8 cellular contexts compared by ENCODE assay signal in the genomic region with DNA sequence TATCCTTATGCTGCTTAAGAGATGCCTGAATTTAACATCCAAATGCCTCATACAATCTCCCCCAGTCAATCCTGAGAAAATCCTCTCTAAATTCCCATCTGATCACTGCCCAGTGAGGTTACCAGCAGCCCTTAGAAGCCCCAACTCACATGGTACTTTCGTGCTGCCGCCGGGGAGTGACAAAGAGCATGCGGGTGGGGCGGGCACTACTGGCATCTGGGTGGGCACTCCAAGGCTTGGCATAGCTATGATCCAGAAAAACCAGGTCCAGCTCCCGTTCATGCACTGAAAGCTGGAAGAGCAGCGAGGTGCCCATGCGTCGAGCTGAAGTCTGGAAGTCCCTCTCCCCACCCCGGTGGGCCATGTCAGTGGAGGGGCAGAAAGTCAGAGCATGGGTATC. TPM values are rescaled to one million over a fixed set of nuclear protein-coding genes. Genes with fewer than 3 reads are reported as not detected.
DNase-seq lines count a peak whose midpoint lies in the region; ATAC-seq, FAIRE-seq and TF ChIP-seq lines count a peak whose summit lies in the region.

No MANE protein-coding gene starts in this region.

- H3K79me2 ChIP-seq in astrocyte (ENCODE audit: insufficient read depth, low read length): peaks cover 57% of the 10 kb centered on the region

- peaks cover 34% of the 10 kb centered on the region for H4K20me1 ChIP-seq in astrocyte (ENCODE audit: insufficient read depth, low read length)

- H3K27ac ChIP-seq in astrocyte (ENCODE audit: low read depth, low read length): peak overlapping the region; percentile 85
- H3K27ac ChIP-seq in liver (ENCODE audit: low read depth in 1 of 2, low read length in 2 of 2): peak overlapping the region; percentile 97 to 98
- peak overlapping the region; percentile 89 to 96 (median 94) for H3K27ac ChIP-seq in transverse colon

- H3K4me3 ChIP-seq in astrocyte (ENCODE audit: insufficient read depth, low read depth, low read length) (peak overlapping the region; percentile 79), liver (ENCODE audit: low read depth in 1 of 3, low read length in 3 of 3) (peak overlapping the region; percentile 77 to 86 (median 80)), transverse colon (peak overlapping the region; percentile 36 to 74 (median 62))

- no peak for TF ChIP-seq EP300 in transverse colon (IDR thresholded peaks at IDR 0.05; ENCODE audit: low read depth)

- H3K4me2 ChIP-seq in astrocyte (ENCODE audit: low read length): peak overlapping the region; percentile 96

- peak overlapping the region; percentile 92 for H3K9ac ChIP-seq in astrocyte (ENCODE audit: low read length)
- peak overlapping the region in 1 of 2 donors; percentile 85 for H3K9ac ChIP-seq in liver (ENCODE audit: low read depth in 1 of 2, low read length in 2 of 2)

- H3K9me3 ChIP-seq in astrocyte (ENCODE audit: insufficient read depth, low read depth, low read length): no peaks in the 10 kb centered on the region
- no peaks in the 10 kb centered on the region for H3K9me3 ChIP-seq in liver (ENCODE audit: control insufficient read depth in 4 of 4, low read length in 3 of 4)
- no peaks in the 10 kb centered on the region for H3K9me3 ChIP-seq in transverse colon

- no peaks in the 10 kb centered on the region for H3K9me3 Mint-ChIP-seq in activated T-cell treated with anti-CD3 and anti-CD28 coated beads, Interleukin-2, amount 50 U/mL, for 4 hours
- peaks cover 4% of the 10 kb centered on the region for H3K9me3 Mint-ChIP-seq in astrocyte (ENCODE audit: unreplicated experiment)

- H3K27me3 Mint-ChIP-seq in activated T-cell treated with anti-CD3 and anti-CD28 coated beads, Interleukin-2, amount 50 U/mL, for 4 hours (ENCODE audit: low read depth): peaks cover 5% of the 10 kb centered on the region
- no peaks in the 10 kb centered on the region for H3K27me3 Mint-ChIP-seq in astrocyte (ENCODE audit: low read depth, unreplicated experiment)

- H3K36me3 ChIP-seq in astrocyte (ENCODE audit: insufficient read depth, low read length) (peaks cover 9% of the 10 kb centered on the region), liver (ENCODE audit: control insufficient read depth in 4 of 4, insufficient read depth in 3 of 4, low read depth in 1 of 4, low read length in 3 of 4) (peaks cover 2 to 5% (median 3%) of the 10 kb centered on the region in 4 donors), transverse colon (no peaks in the 10 kb centered on the region)

- H3K27me3 ChIP-seq in astrocyte (ENCODE audit: insufficient read depth, low read length) (no peaks in the 10 kb centered on the region), liver (ENCODE audit: control insufficient read depth in 4 of 4, insufficient read depth in 4 of 4, low read length in 3 of 4) (no peaks in the 10 kb centered on the region), transverse colon (no peaks in the 10 kb centered on the region)

- H3K4me1 Mint-ChIP-seq in activated T-cell treated with anti-CD3 and anti-CD28 coated beads, Interleukin-2, amount 50 U/mL, for 4 hours (ENCODE audit: low read depth): peaks cover 45% of the 10 kb centered on the region
- peaks cover 13% of the 10 kb centered on the region for H3K4me1 Mint-ChIP-seq in astrocyte (ENCODE audit: low read depth, unreplicated experiment)

- FAIRE-seq in astrocyte (lab: Jason Lieb, UNC): no peak

- TF ChIP-seq CTCF in astrocyte (IDR thresholded peaks at IDR 0.05; ENCODE audit: insufficient read depth, low read depth, low read length): no peak
- TF ChIP-seq CTCF in liver (IDR thresholded peaks at IDR 0.05; ENCODE audit: low read depth, low read length, missing input control): no peak
- no peak for TF ChIP-seq CTCF in transverse colon (IDR thresholded peaks at IDR 0.05)

- H3K4me1 ChIP-seq in astrocyte (ENCODE audit: insufficient read depth, low read length) (peaks cover 18% of the 10 kb centered on the region), liver (ENCODE audit: control insufficient read depth in 4 of 4, insufficient read depth in 4 of 4, low read length in 3 of 4) (peaks cover 5 to 19% (median 11%) of the 10 kb centered on the region in 4 donors), transverse colon (peaks cover 12 to 45% (median 21%) of the 10 kb centered on the region in 4 donors)

- H3K27ac Mint-ChIP-seq in astrocyte (ENCODE audit: unreplicated experiment): no peak overlapping the region

- H3K4me3 Mint-ChIP-seq in activated T-cell treated with anti-CD3 and anti-CD28 coated beads, Interleukin-2, amount 50 U/mL, for 4 hours: peak overlapping the region; percentile 95
- H3K4me3 Mint-ChIP-seq in astrocyte (ENCODE audit: unreplicated experiment): peak overlapping the region; percentile 92

- TF ChIP-seq POLR2A in transverse colon (IDR thresholded peaks at IDR 0.05): no peak

- no peak for DNase-seq in activated T-cell treated with anti-CD3 and anti-CD28 coated beads, Interleukin-2, amount 50 U/mL, for 4 hours
- DNase-seq in activated T-cell treated with anti-CD3 and anti-CD28 coated beads for 4 hours (no peak), astrocyte (ENCODE audit: low read depth) (peak; percentile 14), transverse colon (peak; percentile 31)
- DNase-seq in central memory CD4-positive, alpha-beta T cell: no peak
- no peak for DNase-seq in activated CD8-positive, alpha-beta memory T cell treated with anti-CD3 and anti-CD28 coated beads, Interleukin-2, amount 50 U/mL, for 4 hours
- DNase-seq in stimulated activated CD4-positive, alpha-beta T cell treated with anti-CD3 and anti-CD28 coated beads, Interleukin-4, amount 100 ng/mL, for 1 hour: no peak

- WGBS in liver: 69% methylated on average over 10 of the region's 10 CpGs
- WGBS in transverse colon (ENCODE audit: low coverage in 1 of 2), 2 donors: 33% methylated on average over 10 of the region's 10 CpGs; no CpG with 5 or more reads in 1 of the 2 donors

- in situ Hi-C loops in transverse colon (cut with MboI; ENCODE audit: low pct_ligation_motif_present in 1 of 4, low pct_unique_long_range_greater_than_20kb in 1 of 4, low sequenced_read_pairs in 3 of 4): no loop called here

- peaks cover 13% of the 10 kb centered on the region for H3K36me3 Mint-ChIP-seq in activated T-cell treated with anti-CD3 and anti-CD28 coated beads, Interleukin-2, amount 50 U/mL, for 4 hours (ENCODE audit: insufficient read depth)
- peaks cover 5% of the 10 kb centered on the region for H3K36me3 Mint-ChIP-seq in astrocyte (ENCODE audit: low read depth, unreplicated experiment)

- intact Hi-C loops in transverse colon (cut with DNase I; ENCODE audit: low total_unique reads): loop anchor here (10.0 kb wide), 1 partner anchor 128 kb away; a partner anchor contains a TSS

- ATAC-seq in activated T-cell treated with anti-CD3 and anti-CD28 coated beads, Interleukin-2, amount 50 U/mL, for 4 hours: no peak

- no peak for TF ChIP-seq RAD21 in liver (IDR thresholded peaks at IDR 0.05)

- H2AFZ ChIP-seq in astrocyte (ENCODE audit: low read depth, low read length): peak overlapping the region; percentile 32

TF ChIP-seq in liver, 16 proteins besides CTCF, POLR2A, EP300 and RAD21 (continues in another document):
- TF ChIP-seq EGR1 (IDR thresholded peaks at IDR 0.05; ENCODE audit: low read depth in 2 of 2) (no peak), GABPA (IDR thresholded peaks at IDR 0.05 in 1 of 2, conservative IDR thresholded peaks at IDR 0.05 in 1 of 2) (no peak), HNF4G (IDR thresholded peaks at IDR 0.05) (no peak), YY1 (IDR thresholded peaks at IDR 0.05) (no peak), FOXA1 (IDR thresholded peaks at IDR 0.05) (no peak), FOXA2 (IDR thresholded peaks at IDR 0.05) (no peak)
- TF ChIP-seq, protein P1, sequence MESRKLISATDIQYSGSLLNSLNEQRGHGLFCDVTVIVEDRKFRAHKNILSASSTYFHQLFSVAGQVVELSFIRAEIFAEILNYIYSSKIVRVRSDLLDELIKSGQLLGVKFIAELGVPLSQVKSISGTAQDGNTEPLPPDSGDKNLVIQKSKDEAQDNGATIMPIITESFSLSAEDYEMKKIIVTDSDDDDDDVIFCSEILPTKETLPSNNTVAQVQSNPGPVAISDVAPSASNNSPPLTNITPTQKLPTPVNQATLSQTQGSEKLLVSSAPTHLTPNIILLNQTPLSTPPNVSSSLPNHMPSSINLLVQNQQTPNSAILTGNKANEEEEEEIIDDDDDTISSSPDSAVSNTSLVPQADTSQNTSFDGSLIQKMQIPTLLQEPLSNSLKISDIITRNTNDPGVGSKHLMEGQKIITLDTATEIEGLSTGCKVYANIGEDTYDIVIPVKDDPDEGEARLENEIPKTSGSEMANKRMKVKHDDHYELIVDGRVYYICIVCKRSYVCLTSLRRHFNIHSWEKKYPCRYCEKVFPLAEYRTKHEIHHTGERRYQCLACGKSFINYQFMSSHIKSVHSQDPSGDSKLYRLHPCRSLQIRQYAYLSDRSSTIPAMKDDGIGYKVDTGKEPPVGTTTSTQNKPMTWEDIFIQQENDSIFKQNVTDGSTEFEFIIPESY (IDR thresholded peaks at IDR 0.05): no peak

RNA-seq across cellular contexts. Expression of a gene that starts 1.3 kb away (rescaled TPM):
- 10 to 100 TPM; 29.1 to 32.3 (median 31.3) TPM for total RNA-seq in activated T-cell treated with anti-CD3 and anti-CD28 coated beads, Interleukin-2, amount 50 U/mL, for 4 hours
- total RNA-seq in astrocyte (23.9 and 26.7 TPM in 2 replicates), liver (10 to 100 TPM; 27.2 to 30.5 TPM), transverse colon (10 to 100 TPM; 45.6 to 59.9 (median 53.4) TPM)
- polyA plus RNA-seq in liver: 1 to 10 TPM; 8.3 to 10.0 TPM

RNA-seq across cellular contexts. Expression of a gene that starts 5.8 kb away (rescaled TPM):
- total RNA-seq in activated T-cell treated with anti-CD3 and anti-CD28 coated beads, Interleukin-2, amount 50 U/mL, for 4 hours: not detected
- total RNA-seq in astrocyte (0.16 and 0.19 TPM in 2 replicates), liver (under 1 TPM in 1 of 2 donors, not detected in 1; under 0.01 TPM), transverse colon (not detected)
- not detected for polyA plus RNA-seq in liver

Comparison
In these comparisons a context has a peak if more than half of its experiments do, and no peak if none do; other contexts are left out.
1. DNase-seq: peak in astrocyte (single experiment) and transverse colon (single experiment); none in activated T-cell treated with anti-CD3 and anti-CD28 coated beads, Interleukin-2, amount 50 U/mL, for 4 hours (single experiment), activated T-cell treated with anti-CD3 and anti-CD28 coated beads for 4 hours (single experiment), central memory CD4-positive, alpha-beta T cell (single experiment), activated CD8-positive, alpha-beta memory T cell treated with anti-CD3 and anti-CD28 coated beads, Interleukin-2, amount 50 U/mL, for 4 hours (single experiment) and stimulated activated CD4-positive, alpha-beta T cell treated with anti-CD3 and anti-CD28 coated beads, Interleukin-4, amount 100 ng/mL, for 1 hour (single experiment).
2. Peak in every context shown above with its lines, with median percentiles within 50 percentile points of each other: H3K27ac ChIP-seq and H3K4me3 ChIP-seq.